Comparison of ENCODE assay signal across 18 cellular contexts in the genomic region with DNA sequence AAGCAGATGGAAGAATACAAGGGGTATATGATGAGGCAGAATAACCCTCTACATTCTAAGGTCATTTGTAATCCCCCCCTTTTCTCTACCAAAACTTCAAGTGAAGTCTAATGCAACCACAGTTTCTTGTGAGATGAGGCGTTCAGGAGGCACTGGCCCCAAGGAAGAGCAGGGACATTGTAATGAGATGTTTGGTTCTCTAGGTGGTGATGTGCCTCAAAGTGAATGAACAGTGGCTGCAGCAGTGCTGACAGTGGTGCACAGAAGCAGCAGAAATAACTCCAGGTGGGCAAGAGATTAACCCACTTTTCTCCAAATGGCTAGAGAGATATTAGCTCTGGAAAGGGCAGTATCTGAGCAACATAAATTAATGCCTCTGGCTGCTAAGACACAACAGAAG.
DNase-seq lines count a peak whose midpoint lies in the region; ATAC-seq and TF ChIP-seq lines count a peak whose summit lies in the region.
"Had no signal": no experiment of that assay in that cellular context is flagged by ENCODE, and none has a peak within 500 bp of the region (broad histone marks: within the 10 kb centered on the region; RNA-seq: fewer than 3 reads in every experiment).

No MANE protein-coding gene starts in this region.

- ATAC-seq in GM18867 (IDR thresholded peaks at IDR 0.05; ENCODE audit: unreplicated experiment) = peak; percentile 51
- peak; percentile 27 for ATAC-seq in stimulated activated effector memory CD8-positive, alpha-beta T cell treated with anti-CD3 and anti-CD28 coated beads, Interleukin-12 subunit alpha, Interleukin-12 subunit beta, amount 100 ng/mL, for 72 hours
- ATAC-seq in GM21390 (IDR thresholded peaks at IDR 0.05; ENCODE audit: unreplicated experiment) = no peak
- ATAC-seq: CD8-positive, alpha-beta T cell; Right ventricle myocardium inferior had no signal

- H3K36me3 Mint-ChIP-seq in stimulated activated effector memory CD8-positive, alpha-beta T cell treated with anti-CD3 and anti-CD28 coated beads, Interleukin-12 subunit alpha, Interleukin-12 subunit beta, amount 100 ng/mL, for 72 hours = no peaks in the 10 kb centered on the region
- H3K36me3 Mint-ChIP-seq: CD8-positive, alpha-beta T cell had no signal

- no peak overlapping the region for H3K27ac Mint-ChIP-seq in stimulated activated effector memory CD8-positive, alpha-beta T cell treated with anti-CD3 and anti-CD28 coated beads, Interleukin-12 subunit alpha, Interleukin-12 subunit beta, amount 100 ng/mL, for 72 hours
- H3K27ac Mint-ChIP-seq: CD8-positive, alpha-beta T cell had no signal

- no peaks in the 10 kb centered on the region for H4K20me1 ChIP-seq in Loucy (ENCODE audit: insufficient read depth, low read length, poor library complexity, severe bottlenecking)

- H3K9me3 Mint-ChIP-seq in stimulated activated effector memory CD8-positive, alpha-beta T cell treated with anti-CD3 and anti-CD28 coated beads, Interleukin-12 subunit alpha, Interleukin-12 subunit beta, amount 100 ng/mL, for 72 hours = no peaks in the 10 kb centered on the region
- H3K9me3 Mint-ChIP-seq: CD8-positive, alpha-beta T cell had no signal

- H3F3A ChIP-seq in Loucy (ENCODE audit: low read depth) = no peaks in the 10 kb centered on the region

- H3K9me3 ChIP-seq in Loucy (ENCODE audit: insufficient read depth, low read depth, low read length) = no peaks in the 10 kb centered on the region
- H3K9me3 ChIP-seq: SJSA1 had no signal

- H3K9ac ChIP-seq in Loucy (ENCODE audit: low read depth, low read length, poor library complexity, severe bottlenecking) = no peak overlapping the region

- no peaks in the 10 kb centered on the region for H3K4me1 Mint-ChIP-seq in stimulated activated effector memory CD8-positive, alpha-beta T cell treated with anti-CD3 and anti-CD28 coated beads, Interleukin-12 subunit alpha, Interleukin-12 subunit beta, amount 100 ng/mL, for 72 hours

- H3K36me3 ChIP-seq in Loucy (ENCODE audit: insufficient read depth, low read length) = no peaks in the 10 kb centered on the region
- H3K36me3 ChIP-seq: SJSA1 had no signal

- no peak overlapping the region for H3K4me3 ChIP-seq in Loucy (ENCODE audit: low read length, poor library complexity, severe bottlenecking)
- H3K4me3 ChIP-seq: SJSA1 had no signal

- DNase-seq in cerebellar cortex (ENCODE audit: low spot score) = peak; percentile 10
- no peak for DNase-seq in stimulated activated effector memory CD8-positive, alpha-beta T cell treated with anti-CD3 and anti-CD28 coated beads, Interleukin-12 subunit alpha, Interleukin-12 subunit beta, amount 100 ng/mL, for 72 hours (ENCODE audit: low spot score in 2 of 2)
- no peak for DNase-seq in stimulated activated CD4-positive, alpha-beta T cell treated with anti-CD3 and anti-CD28 coated beads, Interleukin-4, amount 100 ng/mL, for 4 hours
- DNase-seq in NCI-H1694 treated with DMSO at 0.1 percent for 48 hours (lab: John Stamatoyannopoulos, UW) = no peak
- DNase-seq: ACHN; C1 segment of cervical spinal cord; CD8-positive, alpha-beta T cell; KBM-7; NCI-H1092 treated with DMSO at 0.1 percent for 48 hours; NCI-H1436 treated with DMSO at 0.1 percent for 48 hours; NCI-H2029; NCI-H446; NCI-H526 had no signal

- H3K79me2 ChIP-seq in Loucy (ENCODE audit: insufficient read depth, low read length) = no peaks in the 10 kb centered on the region

- TF ChIP-seq CTCF in Loucy (conservative IDR thresholded peaks at IDR 0.05; ENCODE audit: low read length) = peak; percentile 43

- no peak overlapping the region for H2AFZ ChIP-seq in Loucy (ENCODE audit: low read length)

- peaks cover 5% of the 10 kb centered on the region for H3K4me1 ChIP-seq in Loucy (ENCODE audit: insufficient read depth, low read length, poor library complexity, severe bottlenecking)

- H3K9me2 ChIP-seq in Loucy (replicated peaks; ENCODE audit: low read depth, low read length) = no peaks in the 10 kb centered on the region

- no peak overlapping the region for H3K4me3 Mint-ChIP-seq in stimulated activated effector memory CD8-positive, alpha-beta T cell treated with anti-CD3 and anti-CD28 coated beads, Interleukin-12 subunit alpha, Interleukin-12 subunit beta, amount 100 ng/mL, for 72 hours
- H3K4me3 Mint-ChIP-seq: CD8-positive, alpha-beta T cell had no signal

- H3K4me2 ChIP-seq in Loucy (ENCODE audit: low read depth, low read length, poor library complexity, severe bottlenecking) = no peak overlapping the region

- no peaks in the 10 kb centered on the region for H3K27me3 ChIP-seq in Loucy (ENCODE audit: insufficient read depth, low read length, poor library complexity, severe bottlenecking)
- H3K27me3 ChIP-seq: SJSA1 had no signal
